Comparison of ENCODE assay signal across 1 cellular context in the genomic region with DNA sequence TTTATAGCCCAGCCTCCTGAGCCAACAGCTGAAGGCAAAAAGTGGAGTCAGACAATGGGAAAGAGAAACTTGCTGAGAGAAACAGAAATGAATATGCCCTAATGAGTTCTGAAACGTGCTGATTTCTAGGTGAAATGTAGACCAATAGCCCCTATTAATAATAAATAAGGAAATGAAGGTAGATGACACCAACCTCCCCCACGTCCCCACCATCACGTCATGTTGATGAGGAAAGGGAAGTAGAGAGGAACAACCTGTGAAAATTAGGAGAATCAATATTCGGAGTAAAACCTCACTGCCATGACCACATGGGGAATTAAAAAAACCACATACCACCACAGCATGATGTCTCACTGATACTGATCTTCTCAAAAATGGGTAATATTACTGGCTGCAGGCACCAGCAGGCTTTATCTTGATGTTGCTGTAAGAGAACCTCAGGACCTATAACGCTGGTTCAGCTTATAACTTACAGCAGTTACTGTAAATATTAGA.
TF ChIP-seq lines count a peak whose summit lies in the region.

No MANE protein-coding gene starts in this region.

TF ChIP-seq in K562, 482 proteins besides CTCF, POLR2A, EP300 and RAD21 (continued from another document):
- TF ChIP-seq, protein P1, sequence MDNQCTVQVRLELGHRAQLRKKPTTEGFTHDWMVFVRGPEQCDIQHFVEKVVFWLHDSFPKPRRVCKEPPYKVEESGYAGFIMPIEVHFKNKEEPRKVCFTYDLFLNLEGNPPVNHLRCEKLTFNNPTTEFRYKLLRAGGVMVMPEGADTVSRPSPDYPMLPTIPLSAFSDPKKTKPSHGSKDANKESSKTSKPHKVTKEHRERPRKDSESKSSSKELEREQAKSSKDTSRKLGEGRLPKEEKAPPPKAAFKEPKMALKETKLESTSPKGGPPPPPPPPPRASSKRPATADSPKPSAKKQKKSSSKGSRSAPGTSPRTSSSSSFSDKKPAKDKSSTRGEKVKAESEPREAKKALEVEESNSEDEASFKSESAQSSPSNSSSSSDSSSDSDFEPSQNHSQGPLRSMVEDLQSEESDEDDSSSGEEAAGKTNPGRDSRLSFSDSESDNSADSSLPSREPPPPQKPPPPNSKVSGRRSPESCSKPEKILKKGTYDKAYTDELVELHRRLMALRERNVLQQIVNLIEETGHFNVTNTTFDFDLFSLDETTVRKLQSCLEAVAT (IDR thresholded peaks at IDR 0.05): no peak
- TF ChIP-seq, protein P2, sequence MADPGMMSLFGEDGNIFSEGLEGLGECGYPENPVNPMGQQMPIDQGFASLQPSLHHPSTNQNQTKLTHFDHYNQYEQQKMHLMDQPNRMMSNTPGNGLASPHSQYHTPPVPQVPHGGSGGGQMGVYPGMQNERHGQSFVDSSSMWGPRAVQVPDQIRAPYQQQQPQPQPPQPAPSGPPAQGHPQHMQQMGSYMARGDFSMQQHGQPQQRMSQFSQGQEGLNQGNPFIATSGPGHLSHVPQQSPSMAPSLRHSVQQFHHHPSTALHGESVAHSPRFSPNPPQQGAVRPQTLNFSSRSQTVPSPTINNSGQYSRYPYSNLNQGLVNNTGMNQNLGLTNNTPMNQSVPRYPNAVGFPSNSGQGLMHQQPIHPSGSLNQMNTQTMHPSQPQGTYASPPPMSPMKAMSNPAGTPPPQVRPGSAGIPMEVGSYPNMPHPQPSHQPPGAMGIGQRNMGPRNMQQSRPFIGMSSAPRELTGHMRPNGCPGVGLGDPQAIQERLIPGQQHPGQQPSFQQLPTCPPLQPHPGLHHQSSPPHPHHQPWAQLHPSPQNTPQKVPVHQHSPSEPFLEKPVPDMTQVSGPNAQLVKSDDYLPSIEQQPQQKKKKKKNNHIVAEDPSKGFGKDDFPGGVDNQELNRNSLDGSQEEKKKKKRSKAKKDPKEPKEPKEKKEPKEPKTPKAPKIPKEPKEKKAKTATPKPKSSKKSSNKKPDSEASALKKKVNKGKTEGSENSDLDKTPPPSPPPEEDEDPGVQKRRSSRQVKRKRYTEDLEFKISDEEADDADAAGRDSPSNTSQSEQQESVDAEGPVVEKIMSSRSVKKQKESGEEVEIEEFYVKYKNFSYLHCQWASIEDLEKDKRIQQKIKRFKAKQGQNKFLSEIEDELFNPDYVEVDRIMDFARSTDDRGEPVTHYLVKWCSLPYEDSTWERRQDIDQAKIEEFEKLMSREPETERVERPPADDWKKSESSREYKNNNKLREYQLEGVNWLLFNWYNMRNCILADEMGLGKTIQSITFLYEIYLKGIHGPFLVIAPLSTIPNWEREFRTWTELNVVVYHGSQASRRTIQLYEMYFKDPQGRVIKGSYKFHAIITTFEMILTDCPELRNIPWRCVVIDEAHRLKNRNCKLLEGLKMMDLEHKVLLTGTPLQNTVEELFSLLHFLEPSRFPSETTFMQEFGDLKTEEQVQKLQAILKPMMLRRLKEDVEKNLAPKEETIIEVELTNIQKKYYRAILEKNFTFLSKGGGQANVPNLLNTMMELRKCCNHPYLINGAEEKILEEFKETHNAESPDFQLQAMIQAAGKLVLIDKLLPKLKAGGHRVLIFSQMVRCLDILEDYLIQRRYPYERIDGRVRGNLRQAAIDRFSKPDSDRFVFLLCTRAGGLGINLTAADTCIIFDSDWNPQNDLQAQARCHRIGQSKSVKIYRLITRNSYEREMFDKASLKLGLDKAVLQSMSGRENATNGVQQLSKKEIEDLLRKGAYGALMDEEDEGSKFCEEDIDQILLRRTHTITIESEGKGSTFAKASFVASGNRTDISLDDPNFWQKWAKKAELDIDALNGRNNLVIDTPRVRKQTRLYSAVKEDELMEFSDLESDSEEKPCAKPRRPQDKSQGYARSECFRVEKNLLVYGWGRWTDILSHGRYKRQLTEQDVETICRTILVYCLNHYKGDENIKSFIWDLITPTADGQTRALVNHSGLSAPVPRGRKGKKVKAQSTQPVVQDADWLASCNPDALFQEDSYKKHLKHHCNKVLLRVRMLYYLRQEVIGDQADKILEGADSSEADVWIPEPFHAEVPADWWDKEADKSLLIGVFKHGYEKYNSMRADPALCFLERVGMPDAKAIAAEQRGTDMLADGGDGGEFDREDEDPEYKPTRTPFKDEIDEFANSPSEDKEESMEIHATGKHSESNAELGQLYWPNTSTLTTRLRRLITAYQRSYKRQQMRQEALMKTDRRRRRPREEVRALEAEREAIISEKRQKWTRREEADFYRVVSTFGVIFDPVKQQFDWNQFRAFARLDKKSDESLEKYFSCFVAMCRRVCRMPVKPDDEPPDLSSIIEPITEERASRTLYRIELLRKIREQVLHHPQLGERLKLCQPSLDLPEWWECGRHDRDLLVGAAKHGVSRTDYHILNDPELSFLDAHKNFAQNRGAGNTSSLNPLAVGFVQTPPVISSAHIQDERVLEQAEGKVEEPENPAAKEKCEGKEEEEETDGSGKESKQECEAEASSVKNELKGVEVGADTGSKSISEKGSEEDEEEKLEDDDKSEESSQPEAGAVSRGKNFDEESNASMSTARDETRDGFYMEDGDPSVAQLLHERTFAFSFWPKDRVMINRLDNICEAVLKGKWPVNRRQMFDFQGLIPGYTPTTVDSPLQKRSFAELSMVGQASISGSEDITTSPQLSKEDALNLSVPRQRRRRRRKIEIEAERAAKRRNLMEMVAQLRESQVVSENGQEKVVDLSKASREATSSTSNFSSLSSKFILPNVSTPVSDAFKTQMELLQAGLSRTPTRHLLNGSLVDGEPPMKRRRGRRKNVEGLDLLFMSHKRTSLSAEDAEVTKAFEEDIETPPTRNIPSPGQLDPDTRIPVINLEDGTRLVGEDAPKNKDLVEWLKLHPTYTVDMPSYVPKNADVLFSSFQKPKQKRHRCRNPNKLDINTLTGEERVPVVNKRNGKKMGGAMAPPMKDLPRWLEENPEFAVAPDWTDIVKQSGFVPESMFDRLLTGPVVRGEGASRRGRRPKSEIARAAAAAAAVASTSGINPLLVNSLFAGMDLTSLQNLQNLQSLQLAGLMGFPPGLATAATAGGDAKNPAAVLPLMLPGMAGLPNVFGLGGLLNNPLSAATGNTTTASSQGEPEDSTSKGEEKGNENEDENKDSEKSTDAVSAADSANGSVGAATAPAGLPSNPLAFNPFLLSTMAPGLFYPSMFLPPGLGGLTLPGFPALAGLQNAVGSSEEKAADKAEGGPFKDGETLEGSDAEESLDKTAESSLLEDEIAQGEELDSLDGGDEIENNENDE (IDR thresholded peaks at IDR 0.05; ENCODE audit: low read depth, low read length): no peak
- TF ChIP-seq ESRRA (IDR thresholded peaks at IDR 0.05; ENCODE audit: borderline replicate concordance, low read depth) (peak; percentile 69; the same call in 1 of the 2 replicates), STAT6 (CRISPR knock-in tag; IDR thresholded peaks at IDR 0.05) (no peak), HLTF (IDR thresholded peaks at IDR 0.05) (no peak), EHMT2 (IDR thresholded peaks at IDR 0.05) (no peak), ZNF408 (CRISPR knock-in tag; IDR thresholded peaks at IDR 0.05; ENCODE audit: low read depth) (no peak), WHSC1 (IDR thresholded peaks at IDR 0.05; ENCODE audit: low read length) (no peak), RHOXF2B (CRISPR knock-in tag; conservative IDR thresholded peaks at IDR 0.05) (no peak), RBM15 (IDR thresholded peaks at IDR 0.05; ENCODE audit: insufficient read depth, low read length) (no peak), HES1 (IDR thresholded peaks at IDR 0.05; ENCODE audit: low read depth) (peak; percentile 96), ZBTB26 (CRISPR knock-in tag; IDR thresholded peaks at IDR 0.05) (no peak), HNRNPH1 (optimal IDR thresholded peaks at IDR 0.05; ENCODE audit: low read depth, low read length) (no peak), ATF1 (CRISPR knock-in tag; IDR thresholded peaks at IDR 0.05) (no peak), ATF1 (tag; IDR thresholded peaks at IDR 0.05) (peak; percentile 19; the same call in 1 of the 2 replicates), ATF6 (CRISPR knock-in tag; IDR thresholded peaks at IDR 0.05) (no peak), SIN3B (IDR thresholded peaks at IDR 0.05; ENCODE audit: low read depth) (no peak), TEAD4 (IDR thresholded peaks at IDR 0.05; ENCODE audit: low read length) (peak; percentile 29; the same call in 1 of the 2 replicates), TEAD4 (CRISPR knock-in tag; IDR thresholded peaks at IDR 0.05; ENCODE audit: borderline replicate concordance) (no peak), SMARCE1 (IDR thresholded peaks at IDR 0.05) (no peak), RBBP5 (IDR thresholded peaks at IDR 0.05; ENCODE audit: borderline replicate concordance, insufficient read depth, low read length, poor library complexity, severe bottlenecking) (no peak), CREM (IDR thresholded peaks at IDR 0.05; ENCODE audit: low read depth) (no peak), SUPT5H (IDR thresholded peaks at IDR 0.05) (no peak), ZNF384 (IDR thresholded peaks at IDR 0.05; ENCODE audit: low read depth, low read length) (no peak), ZNF143 (CRISPR knock-in tag; IDR thresholded peaks at IDR 0.05) (no peak), ZNF124 (CRISPR knock-in tag; IDR thresholded peaks at IDR 0.05) (no peak)
- TF ChIP-seq, protein P3, sequence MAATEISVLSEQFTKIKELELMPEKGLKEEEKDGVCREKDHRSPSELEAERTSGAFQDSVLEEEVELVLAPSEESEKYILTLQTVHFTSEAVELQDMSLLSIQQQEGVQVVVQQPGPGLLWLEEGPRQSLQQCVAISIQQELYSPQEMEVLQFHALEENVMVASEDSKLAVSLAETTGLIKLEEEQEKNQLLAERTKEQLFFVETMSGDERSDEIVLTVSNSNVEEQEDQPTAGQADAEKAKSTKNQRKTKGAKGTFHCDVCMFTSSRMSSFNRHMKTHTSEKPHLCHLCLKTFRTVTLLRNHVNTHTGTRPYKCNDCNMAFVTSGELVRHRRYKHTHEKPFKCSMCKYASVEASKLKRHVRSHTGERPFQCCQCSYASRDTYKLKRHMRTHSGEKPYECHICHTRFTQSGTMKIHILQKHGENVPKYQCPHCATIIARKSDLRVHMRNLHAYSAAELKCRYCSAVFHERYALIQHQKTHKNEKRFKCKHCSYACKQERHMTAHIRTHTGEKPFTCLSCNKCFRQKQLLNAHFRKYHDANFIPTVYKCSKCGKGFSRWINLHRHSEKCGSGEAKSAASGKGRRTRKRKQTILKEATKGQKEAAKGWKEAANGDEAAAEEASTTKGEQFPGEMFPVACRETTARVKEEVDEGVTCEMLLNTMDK (IDR thresholded peaks at IDR 0.05; ENCODE audit: borderline replicate concordance, insufficient read depth, low read depth, low read length, poor library complexity, severe bottlenecking): no peak
- TF ChIP-seq, protein P4, sequence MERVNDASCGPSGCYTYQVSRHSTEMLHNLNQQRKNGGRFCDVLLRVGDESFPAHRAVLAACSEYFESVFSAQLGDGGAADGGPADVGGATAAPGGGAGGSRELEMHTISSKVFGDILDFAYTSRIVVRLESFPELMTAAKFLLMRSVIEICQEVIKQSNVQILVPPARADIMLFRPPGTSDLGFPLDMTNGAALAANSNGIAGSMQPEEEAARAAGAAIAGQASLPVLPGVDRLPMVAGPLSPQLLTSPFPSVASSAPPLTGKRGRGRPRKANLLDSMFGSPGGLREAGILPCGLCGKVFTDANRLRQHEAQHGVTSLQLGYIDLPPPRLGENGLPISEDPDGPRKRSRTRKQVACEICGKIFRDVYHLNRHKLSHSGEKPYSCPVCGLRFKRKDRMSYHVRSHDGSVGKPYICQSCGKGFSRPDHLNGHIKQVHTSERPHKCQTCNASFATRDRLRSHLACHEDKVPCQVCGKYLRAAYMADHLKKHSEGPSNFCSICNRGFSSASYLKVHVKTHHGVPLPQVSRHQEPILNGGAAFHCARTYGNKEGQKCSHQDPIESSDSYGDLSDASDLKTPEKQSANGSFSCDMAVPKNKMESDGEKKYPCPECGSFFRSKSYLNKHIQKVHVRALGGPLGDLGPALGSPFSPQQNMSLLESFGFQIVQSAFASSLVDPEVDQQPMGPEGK (CRISPR knock-in tag; IDR thresholded peaks at IDR 0.05; ENCODE audit: borderline replicate concordance): no peak
